ENCODE assay signal across 28 cellular contexts in the genomic region with DNA sequence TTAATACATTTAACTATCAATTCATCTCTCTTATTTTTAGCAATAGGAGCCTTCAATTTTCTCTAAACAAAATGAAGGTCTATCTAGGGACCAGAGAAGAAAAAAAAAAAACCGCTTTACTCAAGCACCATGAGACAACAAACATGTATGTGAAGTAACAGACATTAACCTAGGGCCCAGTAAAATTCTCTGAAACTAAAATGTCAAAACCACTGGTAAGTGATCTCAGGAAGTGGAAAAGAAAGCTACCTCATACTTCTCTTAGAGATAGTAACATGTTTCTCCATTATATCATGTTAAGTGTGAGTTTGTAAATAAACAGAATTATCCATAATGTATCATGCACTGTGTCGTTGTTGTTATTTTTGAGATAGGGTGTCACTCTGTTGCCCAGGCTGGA.
"Had no signal": no experiment of that assay in that cellular context is flagged by ENCODE, and none has a peak within 500 bp of the region (broad histone marks: within the 10 kb centered on the region; RNA-seq: fewer than 3 reads in every experiment).

No MANE protein-coding gene starts in this region.

- H3K36me3 ChIP-seq: ascending aorta, breast epithelium, cardiac muscle cell, colonic mucosa, esophagus squamous epithelium, gastroesophageal sphincter, heart right ventricle had no signal

- H3K4me3 Mint-ChIP-seq: activated CD4-positive, alpha-beta memory T cell treated with anti-CD3 and anti-CD28 coated beads, Interleukin-2, amount 10 ng/mL, durations not matched to agents 7 days and 5 days; activated CD4-positive, alpha-beta T cell treated with anti-CD3 and anti-CD28 coated beads for 36 hours; activated CD4-positive, alpha-beta T cell treated with anti-CD3 and anti-CD28 coated beads, Interleukin-2, amount 10 ng/mL, durations not matched to agents 7 days and 5 days; activated naive CD4-positive, alpha-beta T cell treated with anti-CD3 and anti-CD28 coated beads, Interleukin-2, amount 10 ng/mL, durations not matched to agents 7 days and 5 days; activated naive CD8-positive, alpha-beta T cell treated with anti-CD3 and anti-CD28 coated beads, Interleukin-2, amount 10 ng/mL, durations not matched to agents 7 days and 5 days; activated T-cell treated with anti-CD3 and anti-CD28 coated beads, Interleukin-2, amount 50 U/mL, for 24 hours; activated T-cell treated with anti-CD3 and anti-CD28 coated beads, Interleukin-2, amount 50 U/mL, for 72 hours; brain had no signal

- H3K36me3 Mint-ChIP-seq: activated naive CD4-positive, alpha-beta T cell treated with anti-CD3 and anti-CD28 coated beads, Interleukin-2, amount 10 ng/mL, durations not matched to agents 7 days and 5 days; activated naive CD4-positive, alpha-beta T cell treated with anti-CD3 and anti-CD28 coated beads, Interleukin-2, amount 50 U/mL, for 72 hours; activated naive CD8-positive, alpha-beta T cell treated with anti-CD3 and anti-CD28 coated beads, Interleukin-2, amount 10 ng/mL, durations not matched to agents 7 days and 5 days; brain had no signal

- H3K4me1 ChIP-seq: ascending aorta, breast epithelium, colonic mucosa, esophagus squamous epithelium, gastroesophageal sphincter, heart right ventricle had no signal

- H3K9me3 ChIP-seq: ascending aorta, breast epithelium, colonic mucosa, esophagus squamous epithelium, gastroesophageal sphincter, heart right ventricle had no signal

- H3K27me3 ChIP-seq: ascending aorta, breast epithelium, cardiac muscle cell, colonic mucosa, esophagus squamous epithelium, heart right ventricle had no signal

- H3K4me3 ChIP-seq: ascending aorta, breast epithelium, cardiac muscle cell, colonic mucosa, esophagus squamous epithelium, gastroesophageal sphincter, heart right ventricle had no signal

- H3K4me1 Mint-ChIP-seq: activated CD4-positive, alpha-beta memory T cell treated with anti-CD3 and anti-CD28 coated beads, Interleukin-2, amount 10 ng/mL, durations not matched to agents 7 days and 5 days; activated CD4-positive, alpha-beta T cell treated with anti-CD3 and anti-CD28 coated beads for 36 hours; activated naive CD4-positive, alpha-beta T cell treated with anti-CD3 and anti-CD28 coated beads, Interleukin-2, amount 10 ng/mL, durations not matched to agents 7 days and 5 days; brain had no signal

- ATAC-seq: activated CD4-positive, alpha-beta T cell treated with anti-CD3 and anti-CD28 coated beads for 36 hours; activated naive CD4-positive, alpha-beta T cell treated with anti-CD3 and anti-CD28 coated beads, Interleukin-2, amount 50 U/mL, for 72 hours; activated T-cell treated with anti-CD3 and anti-CD28 coated beads, Interleukin-2, amount 50 U/mL, for 72 hours; gastroesophageal sphincter; heart right ventricle had no signal

- H3K27ac Mint-ChIP-seq: activated CD4-positive, alpha-beta memory T cell treated with anti-CD3 and anti-CD28 coated beads, Interleukin-2, amount 10 ng/mL, durations not matched to agents 7 days and 5 days; activated CD4-positive, alpha-beta T cell treated with anti-CD3 and anti-CD28 coated beads for 36 hours; activated CD4-positive, alpha-beta T cell treated with anti-CD3 and anti-CD28 coated beads, Interleukin-2, amount 10 ng/mL, durations not matched to agents 7 days and 5 days; activated naive CD4-positive, alpha-beta T cell treated with anti-CD3 and anti-CD28 coated beads, Interleukin-2, amount 10 ng/mL, durations not matched to agents 7 days and 5 days; activated naive CD4-positive, alpha-beta T cell treated with anti-CD3 and anti-CD28 coated beads, Interleukin-2, amount 50 U/mL, for 72 hours; activated naive CD8-positive, alpha-beta T cell treated with anti-CD3 and anti-CD28 coated beads, Interleukin-2, amount 10 ng/mL, durations not matched to agents 7 days and 5 days; activated T-cell treated with anti-CD3 and anti-CD28 coated beads, Interleukin-2, amount 50 U/mL, for 24 hours; activated T-cell treated with anti-CD3 and anti-CD28 coated beads, Interleukin-2, amount 50 U/mL, for 72 hours; brain had no signal

- DNase-seq: activated CD4-positive, alpha-beta memory T cell treated with anti-CD3 and anti-CD28 coated beads, Interleukin-2, amount 10 ng/mL, durations not matched to agents 7 days and 5 days; activated CD4-positive, alpha-beta T cell treated with anti-CD3 and anti-CD28 coated beads for 36 hours; activated CD4-positive, alpha-beta T cell treated with anti-CD3 and anti-CD28 coated beads, Interleukin-2, amount 10 ng/mL, durations not matched to agents 7 days and 5 days; activated CD4-positive, alpha-beta T cell treated with anti-CD3 and anti-CD28 coated beads, Interleukin-2, amount 50 U/mL, for 4 hours; activated CD4-positive, CD25-positive, alpha-beta regulatory T cell; activated CD4-positive, CD25-positive, alpha-beta regulatory T cell treated with anti-CD3 and anti-CD28 coated beads, Interleukin-2, amount 50 U/mL, for 72 hours; activated CD8-positive, alpha-beta memory T cell treated with anti-CD3 and anti-CD28 coated beads, Interleukin-2, amount 50 U/mL, for 48 hours; activated gamma-delta T cell; activated naive CD4-positive, alpha-beta T cell; activated naive CD4-positive, alpha-beta T cell treated with anti-CD3 and anti-CD28 coated beads, Interleukin-2, amount 10 ng/mL, durations not matched to agents 7 days and 5 days; activated naive CD8-positive, alpha-beta T cell treated with anti-CD3 and anti-CD28 coated beads, Interleukin-2, amount 10 ng/mL, durations not matched to agents 7 days and 5 days; activated T-cell treated with anti-CD3 and anti-CD28 coated beads for 4 hours; activated T-cell treated with anti-CD3 and anti-CD28 coated beads, Interleukin-2, amount 50 U/mL, for 24 hours; activated T-cell treated with anti-CD3 and anti-CD28 coated beads, Interleukin-2, amount 50 U/mL, for 72 hours; central memory CD4-positive, alpha-beta T cell; cerebellar nuclear complex; colonic mucosa; effector CD8-positive, alpha-beta T cell; esophagus squamous epithelium; foreskin melanocyte; heart right ventricle; T-helper 2 cell had no signal

- H3K9me3 Mint-ChIP-seq: activated CD4-positive, alpha-beta memory T cell treated with anti-CD3 and anti-CD28 coated beads, Interleukin-2, amount 10 ng/mL, durations not matched to agents 7 days and 5 days; activated CD4-positive, alpha-beta T cell treated with anti-CD3 and anti-CD28 coated beads, Interleukin-2, amount 10 ng/mL, durations not matched to agents 7 days and 5 days; activated naive CD4-positive, alpha-beta T cell treated with anti-CD3 and anti-CD28 coated beads, Interleukin-2, amount 10 ng/mL, durations not matched to agents 7 days and 5 days; activated naive CD4-positive, alpha-beta T cell treated with anti-CD3 and anti-CD28 coated beads, Interleukin-2, amount 50 U/mL, for 72 hours; activated naive CD8-positive, alpha-beta T cell treated with anti-CD3 and anti-CD28 coated beads, Interleukin-2, amount 10 ng/mL, durations not matched to agents 7 days and 5 days; activated T-cell treated with anti-CD3 and anti-CD28 coated beads, Interleukin-2, amount 50 U/mL, for 24 hours; activated T-cell treated with anti-CD3 and anti-CD28 coated beads, Interleukin-2, amount 50 U/mL, for 72 hours; brain had no signal

- H3K27me3 Mint-ChIP-seq: activated CD4-positive, alpha-beta memory T cell treated with anti-CD3 and anti-CD28 coated beads, Interleukin-2, amount 10 ng/mL, durations not matched to agents 7 days and 5 days; activated CD4-positive, alpha-beta T cell treated with anti-CD3 and anti-CD28 coated beads, Interleukin-2, amount 10 ng/mL, durations not matched to agents 7 days and 5 days; activated naive CD8-positive, alpha-beta T cell treated with anti-CD3 and anti-CD28 coated beads, Interleukin-2, amount 10 ng/mL, durations not matched to agents 7 days and 5 days; brain had no signal
